In genomic region chr2:237859533-237860272, GRCh38 we compare ENCODE assay signal across 9 cellular contexts. TPM values are rescaled to one million over a fixed set of nuclear protein-coding genes. Genes with fewer than 3 reads are reported as not detected.
DNase-seq lines count a peak whose midpoint lies in the region; TF ChIP-seq lines count a peak whose summit lies in the region.
"Had no signal": no experiment of that assay in that cellular context is flagged by ENCODE, and none has a peak within 500 bp of the region (broad histone marks: within the 10 kb centered on the region; RNA-seq: fewer than 3 reads in every experiment).

Gene RAMP1 (plus strand): TSS chr2:237859623. CDS start chr2:237859676, 53 bp downstream.

- H3K27ac Mint-ChIP-seq in neural crest cell (ENCODE audit: unreplicated experiment): no peak within 1 kb of the TSS

- H3K27me3 Mint-ChIP-seq in neural crest cell (ENCODE audit: low read depth): peaks cover 63% of the 10 kb centered on the region

- no peaks in the 10 kb centered on the region for H3K36me3 Mint-ChIP-seq in neural crest cell (ENCODE audit: low read depth)
- H3K36me3 Mint-ChIP-seq: CD4-positive, CD25-positive, alpha-beta regulatory T cell had no signal

- peaks cover 35% of the 10 kb centered on the region for H3K4me1 Mint-ChIP-seq in neural crest cell

- peak within 1 kb of the TSS; percentile 87 for H3K4me3 Mint-ChIP-seq in neural crest cell

- TF ChIP-seq CTCF in WI38 (IDR thresholded peaks at IDR 0.05; ENCODE audit: low read depth, low read length): no peak
- no peak for TF ChIP-seq CTCF in foreskin fibroblast (IDR thresholded peaks at IDR 0.05; ENCODE audit: low read depth, low read length)
- TF ChIP-seq CTCF in neural crest cell (conservative IDR thresholded peaks at IDR 0.05): no peak

- no peaks in the 10 kb centered on the region for H3K9me3 Mint-ChIP-seq in neural crest cell

- H3K4me3 ChIP-seq in WI38 (ENCODE audit: low read depth, low read length): peak within 1 kb of the TSS; percentile 53
- peak within 1 kb of the TSS; percentile 32 to 55 for H3K4me3 ChIP-seq in foreskin fibroblast (ENCODE audit: low read depth in 1 of 2, low read length in 2 of 2)

- DNase-seq in NCI-H524 (lab: John Stamatoyannopoulos, UW) (peak; percentile 21 to 70), NCI-H524 treated with DMSO at 0.1 percent for 48 hours (lab: John Stamatoyannopoulos, UW) (no peak), foreskin fibroblast (peak in 1 of 2 donors; percentile 51), neural crest cell (ENCODE audit: low read depth, low spot score) (no peak), MV-4-11 (lab: John Stamatoyannopoulos, UW) (no peak), GOT3 (lab: John Stamatoyannopoulos, UW) (no peak)
- DNase-seq in central memory CD4-positive, alpha-beta T cell: no peak

RNA-seq across cellular contexts. Expression of gene RAMP1, which starts in this region (rescaled TPM):
- 0.58 and 0.91 TPM in 2 replicates for total RNA-seq in neural crest cell
- total RNA-seq: CD4-positive, CD25-positive, alpha-beta regulatory T cell had no signal

Comparison
In these comparisons a context has a peak if more than half of its experiments do, and no peak if none do; other contexts are left out.
1. DNase-seq: peak in NCI-H524 (2 of 2); none in NCI-H524 treated with DMSO at 0.1 percent for 48 hours (single experiment), neural crest cell (single experiment), central memory CD4-positive, alpha-beta T cell (single experiment), MV-4-11 (single experiment) and GOT3 (single experiment).